ENCODE assay signal across 9 cellular contexts in genomic region chr11:117970400-117971024, GRCh38. TPM values are rescaled to one million over a fixed set of nuclear protein-coding genes. Genes with fewer than 3 reads are reported as not detected.
A peak's percentile ranks its signal among the peaks of the same experiment; 100 is the strongest.
DNase-seq lines count a peak whose midpoint lies in the region; ATAC-seq lines count a peak whose summit lies in the region.
"Had no signal": no experiment of that assay in that cellular context is flagged by ENCODE, and none has a peak within 500 bp of the region (broad histone marks: within the 10 kb centered on the region; RNA-seq: fewer than 3 reads in every experiment).

No MANE protein-coding gene starts in this region.

- peaks cover 56% of the 10 kb centered on the region for H3K4me1 Mint-ChIP-seq in activated naive CD4-positive, alpha-beta T cell treated with anti-CD3 and anti-CD28 coated beads for 36 hours (ENCODE audit: low read depth)

- peaks cover 38% of the 10 kb centered on the region for H3K4me1 ChIP-seq in effector memory CD4-positive, alpha-beta T cell (ENCODE audit: control insufficient read depth, insufficient read depth, low read length, poor library complexity, severe bottlenecking)

- no peaks in the 10 kb centered on the region for H3K9me3 ChIP-seq in effector memory CD4-positive, alpha-beta T cell (ENCODE audit: control insufficient read depth, low read length)

- no peaks in the 10 kb centered on the region for H3K27me3 ChIP-seq in effector memory CD4-positive, alpha-beta T cell (replicated peaks; ENCODE audit: control insufficient read depth, insufficient read depth, low read length, poor library complexity, severe bottlenecking)

- ATAC-seq in stimulated activated naive CD8-positive, alpha-beta T cell treated with anti-CD3 and anti-CD28 coated beads, Interleukin-15, Interleukin-2, amounts not matched to agents 100 U/mL and 50 U/mL, for 24 hours = peak; percentile 68
- ATAC-seq in HG02970 (IDR thresholded peaks at IDR 0.05; ENCODE audit: low FRiP score, unreplicated experiment) (no peak), GM21717 (IDR thresholded peaks at IDR 0.05; ENCODE audit: unreplicated experiment) (no peak)

- intact Hi-C loops in activated naive CD4-positive, alpha-beta T cell treated with anti-CD3 and anti-CD28 coated beads for 36 hours (cut with micrococcal nuclease) = loop anchor here (1.0 kb wide), 2 partner anchors 17 to 28 kb away; no protein-coding TSS in a partner anchor

- H3K36me3 Mint-ChIP-seq in activated naive CD4-positive, alpha-beta T cell treated with anti-CD3 and anti-CD28 coated beads for 36 hours (ENCODE audit: low read depth) = no peaks in the 10 kb centered on the region

- no peaks in the 10 kb centered on the region for H3K9me3 Mint-ChIP-seq in activated naive CD4-positive, alpha-beta T cell treated with anti-CD3 and anti-CD28 coated beads for 36 hours

- H3K27ac Mint-ChIP-seq in activated naive CD4-positive, alpha-beta T cell treated with anti-CD3 and anti-CD28 coated beads for 36 hours = peak overlapping the region; percentile 48

- H3K36me3 ChIP-seq in effector memory CD4-positive, alpha-beta T cell (ENCODE audit: control insufficient read depth, insufficient read depth, low read length) = no peaks in the 10 kb centered on the region

- H3K27me3 Mint-ChIP-seq in activated naive CD4-positive, alpha-beta T cell treated with anti-CD3 and anti-CD28 coated beads for 36 hours (ENCODE audit: low read depth) = no peaks in the 10 kb centered on the region

- DNase-seq in activated naive CD4-positive, alpha-beta T cell treated with anti-CD3 and anti-CD28 coated beads for 36 hours = peak; percentile 71
- DNase-seq in activated naive CD4-positive, alpha-beta T cell (lab: John Stamatoyannopoulos, UW) = no peak
- peak; percentile 73 for DNase-seq in OCI-M1 (lab: John Stamatoyannopoulos, UW)
- peak in 2 of 3 donors; percentile 27 to 30 for DNase-seq in effector memory CD4-positive, alpha-beta T cell
- DNase-seq in stimulated activated naive CD8-positive, alpha-beta T cell treated with anti-CD3 and anti-CD28 coated beads, Interleukin-15, Interleukin-2, amounts not matched to agents 100 U/mL and 50 U/mL, for 24 hours = peak; percentile 46
- no peak for DNase-seq in NCI-H774 (lab: John Stamatoyannopoulos, UW)
- DNase-seq: left cardiac atrium had no signal

- peak overlapping the region; percentile 28 for H3K27ac ChIP-seq in effector memory CD4-positive, alpha-beta T cell (ENCODE audit: insufficient read depth, low read length, poor library complexity, severe bottlenecking)

- CTCF ChIA-PET in activated naive CD4-positive, alpha-beta T cell treated with anti-CD3 and anti-CD28 coated beads for 36 hours (lab: Charles Lee) = interaction anchor here (1.1 to 1.6 kb wide), 3 partner anchors 24 to 148 kb away, joined by 4 to 14 read pairs (median 5); no protein-coding TSS in a partner anchor

- H3K4me3 Mint-ChIP-seq in activated naive CD4-positive, alpha-beta T cell treated with anti-CD3 and anti-CD28 coated beads for 36 hours = peak overlapping the region; percentile 2

- no peak overlapping the region for H3K4me3 ChIP-seq in effector memory CD4-positive, alpha-beta T cell (ENCODE audit: insufficient read depth, low read depth, low read length, poor library complexity, severe bottlenecking)

RNA-seq across cellular contexts. Expression of gene IL10RA, which starts 15.7 kb away (rescaled TPM):
- 10 to 100 TPM; 11.3 to 16.1 TPM for total RNA-seq in activated naive CD4-positive, alpha-beta T cell treated with anti-CD3 and anti-CD28 coated beads for 36 hours

RNA-seq across cellular contexts. Expression of gene TMPRSS13, which starts 41.3 kb away (rescaled TPM):
- under 1 TPM; 0.15 to 0.21 TPM for total RNA-seq in activated naive CD4-positive, alpha-beta T cell treated with anti-CD3 and anti-CD28 coated beads for 36 hours

Comparison
In these comparisons a context has a peak if more than half of its experiments do, and no peak if none do; other contexts are left out.
1. DNase-seq: peak in activated naive CD4-positive, alpha-beta T cell treated with anti-CD3 and anti-CD28 coated beads for 36 hours (single experiment), OCI-M1 (single experiment), effector memory CD4-positive, alpha-beta T cell (2 of 3) and stimulated activated naive CD8-positive, alpha-beta T cell treated with anti-CD3 and anti-CD28 coated beads, Interleukin-15, Interleukin-2, amounts not matched to agents 100 U/mL and 50 U/mL, for 24 hours (single experiment); none in activated naive CD4-positive, alpha-beta T cell (0 of 4) and NCI-H774 (single experiment).